In the genomic region with DNA sequence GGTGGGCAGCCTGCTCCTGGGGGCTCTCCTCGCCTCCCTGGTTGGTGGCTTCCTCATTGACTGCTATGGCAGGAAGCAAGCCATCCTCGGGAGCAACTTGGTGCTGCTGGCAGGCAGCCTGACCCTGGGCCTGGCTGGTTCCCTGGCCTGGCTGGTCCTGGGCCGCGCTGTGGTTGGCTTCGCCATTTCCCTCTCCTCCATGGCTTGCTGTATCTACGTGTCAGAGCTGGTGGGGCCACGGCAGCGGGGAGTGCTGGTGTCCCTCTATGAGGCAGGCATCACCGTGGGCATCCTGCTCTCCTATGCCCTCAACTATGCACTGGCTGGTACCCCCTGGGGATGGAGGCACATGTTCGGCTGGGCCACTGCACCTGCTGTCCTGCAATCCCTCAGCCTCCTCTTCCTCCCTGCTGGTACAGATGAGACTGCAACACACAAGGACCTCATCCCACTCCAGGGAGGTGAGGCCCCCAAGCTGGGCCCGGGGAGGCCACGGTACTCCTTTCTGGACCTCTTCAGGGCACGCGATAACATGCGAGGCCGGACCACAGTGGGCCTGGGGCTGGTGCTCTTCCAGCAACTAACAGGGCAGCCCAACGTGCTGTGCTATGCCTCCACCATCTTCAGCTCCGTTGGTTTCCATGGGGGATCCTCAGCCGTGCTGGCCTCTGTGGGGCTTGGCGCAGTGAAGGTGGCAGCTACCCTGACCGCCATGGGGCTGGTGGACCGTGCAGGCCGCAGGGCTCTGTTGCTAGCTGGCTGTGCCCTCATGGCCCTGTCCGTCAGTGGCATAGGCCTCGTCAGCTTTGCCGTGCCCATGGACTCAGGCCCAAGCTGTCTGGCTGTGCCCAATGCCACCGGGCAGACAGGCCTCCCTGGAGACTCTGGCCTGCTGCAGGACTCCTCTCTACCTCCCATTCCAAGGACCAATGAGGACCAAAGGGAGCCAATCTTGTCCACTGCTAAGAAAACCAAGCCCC, we compare ENCODE assay signal across 27 cellular contexts. TPM values are rescaled to one million over a fixed set of nuclear protein-coding genes. Genes with fewer than 3 reads are reported as not detected.
"Had no signal": no experiment of that assay in that cellular context is flagged by ENCODE, and none has a peak within 500 bp of the region (broad histone marks: within the 10 kb centered on the region; RNA-seq: fewer than 3 reads in every experiment).

No MANE protein-coding gene starts in this region.

- H3K4me3 ChIP-seq: ascending aorta, body of pancreas, MG63, Peyer's patch had no signal

- H3K27me3 ChIP-seq: ascending aorta, body of pancreas, MG63, Peyer's patch had no signal

- H3K27ac ChIP-seq: ascending aorta, body of pancreas, Peyer's patch, RWPE1 had no signal

- ATAC-seq: activated CD4-positive, CD25-positive, alpha-beta regulatory T cell treated with anti-CD3 and anti-CD28 coated beads, Interleukin-2, amount 50 U/mL, for 24 hours; activated CD8-positive, alpha-beta T cell treated with anti-CD3 and anti-CD28 coated beads, Interleukin-2, amount 10 ng/mL, durations not matched to agents 7 days and 5 days; body of pancreas had no signal

- H3K9me3 ChIP-seq: body of pancreas, MG63 had no signal

- H3K36me3 ChIP-seq: Peyer's patch had no signal

- DNase-seq: activated CD4-positive, alpha-beta T cell treated with anti-CD3 and anti-CD28 coated beads for 4 hours; activated CD4-positive, alpha-beta T cell treated with anti-CD3 and anti-CD28 coated beads, Interleukin-2, amount 50 U/mL, for 4 hours; activated CD8-positive, alpha-beta memory T cell treated with anti-CD3 and anti-CD28 coated beads, Interleukin-2, amount 50 U/mL, for 48 hours; activated CD8-positive, alpha-beta T cell treated with anti-CD3 and anti-CD28 coated beads, Interleukin-2, amount 10 ng/mL, durations not matched to agents 7 days and 5 days; activated effector memory CD4-positive, alpha-beta T cell treated with Interleukin-2 at 50 U/mL for 16 hours; activated naive CD4-positive, alpha-beta T cell; activated T-cell treated with anti-CD3 and anti-CD28 coated beads, Interleukin-2, amount 50 U/mL, for 1 hour; body of pancreas; central memory CD4-positive, alpha-beta T cell; MG63; MV-4-11; NCI-H1092 treated with DMSO at 0.1 percent for 48 hours; NCI-H1417 treated with DMSO at 0.1 percent for 48 hours; NCI-H1694; NCI-H2029; NCI-H2107; NCI-H2171 treated with DMSO at 0.1 percent for 48 hours; NCI-H226; NCI-H510A; NCI-H526 treated with DMSO at 0.1 percent for 48 hours; NCI-H82; Peyer's patch; SHP77 treated with DMSO at 0.1 percent for 48 hours had no signal

- H3K4me1 ChIP-seq: ascending aorta, Peyer's patch had no signal

RNA-seq across cellular contexts. Expression of gene SLC2A10, which starts 16.0 kb away (rescaled TPM):
- total RNA-seq: activated CD8-positive, alpha-beta T cell treated with anti-CD3 and anti-CD28 coated beads, Interleukin-2, amount 10 ng/mL, durations not matched to agents 7 days and 5 days; activated T-helper 1 cell treated with anti-CD3 and anti-CD28 coated beads, Interleukin-12 subunit alpha, Interleukin-12 subunit beta, Interleukin-2, Interleukin-4 antibody, amounts not matched to agents 30 ng/mL and 10 ng/mL and 1 ng/mL, durations not matched to agents 14 hours and 24 hours and 36 hours had no signal
